Comparison of ENCODE assay signal across 10 cellular contexts in genomic region chr2:208064220-208064951, GRCh38.
A peak's percentile ranks its signal among the peaks of the same experiment; 100 is the strongest.
DNase-seq lines count a peak whose midpoint lies in the region; ATAC-seq and TF ChIP-seq lines count a peak whose summit lies in the region.
"Had no signal": no experiment of that assay in that cellular context is flagged by ENCODE, and none has a peak within 500 bp of the region (broad histone marks: within the 10 kb centered on the region; RNA-seq: fewer than 3 reads in every experiment).

No MANE protein-coding gene starts in this region.

- no peak overlapping the region for H3K4me3 ChIP-seq in HL-60 (replicated peaks; ENCODE audit: insufficient read depth, low read length)

- peak; percentile 75 for ATAC-seq in GM19468 (IDR thresholded peaks at IDR 0.05; ENCODE audit: extremely low read depth, unreplicated experiment)
- ATAC-seq: left lobe of liver had no signal

- in situ Hi-C loops in ACHN (cut with HindIII; ENCODE audit: low pct_ligation_motif_present, low pct_unique_long_range_greater_than_20kb, low sequenced_read_pairs), result loop anchor here (25.0 kb wide), 1 partner anchor 327 kb away; no protein-coding TSS in a partner anchor

- TF ChIP-seq CTCF in HL-60 (IDR thresholded peaks at IDR 0.05; ENCODE audit: insufficient read depth, low read length), result no peak

- DNase-seq in ACHN (peak; percentile 83), HL-60 (ENCODE audit: low read depth in 1 of 2, low spot score in 1 of 2) (peak; percentile 41 to 50), astrocyte of the hippocampus (ENCODE audit: low read depth, low spot score) (peak; percentile 96), ecto neural progenitor cell (ENCODE audit: low spot score) (no peak), Ammon's horn (ENCODE audit: low spot score) (no peak), NAMALWA (ENCODE audit: low spot score) (no peak), NCI-H2081 treated with DMSO at 0.1 percent for 48 hours (lab: John Stamatoyannopoulos, UW) (no peak)

- H3K27me3 ChIP-seq in HL-60 (ENCODE audit: insufficient read depth, poor library complexity, severe bottlenecking), result no peaks in the 10 kb centered on the region

- H3K27ac ChIP-seq in HL-60 (replicated peaks), result no peak overlapping the region; the same call in 1 of the 2 replicates
- H3K27ac ChIP-seq: C4-2B had no signal

Comparison
In these comparisons a context has a peak if more than half of its experiments do, and no peak if none do; other contexts are left out.
1. DNase-seq: peak in ACHN (single experiment), HL-60 (2 of 2) and astrocyte of the hippocampus (single experiment); none in ecto neural progenitor cell (single experiment), Ammon's horn (single experiment), NAMALWA (single experiment) and NCI-H2081 treated with DMSO at 0.1 percent for 48 hours (single experiment).